ENCODE assay signal across 1 cellular context in genomic region chr1:32695098-32695904, GRCh38.
TF ChIP-seq lines count a peak whose summit lies in the region.

No MANE protein-coding gene starts in this region.

TF ChIP-seq in HepG2, 621 proteins besides CTCF, POLR2A, EP300 and RAD21 (continued from another document and continues in another):
- TF ChIP-seq, protein P1, sequence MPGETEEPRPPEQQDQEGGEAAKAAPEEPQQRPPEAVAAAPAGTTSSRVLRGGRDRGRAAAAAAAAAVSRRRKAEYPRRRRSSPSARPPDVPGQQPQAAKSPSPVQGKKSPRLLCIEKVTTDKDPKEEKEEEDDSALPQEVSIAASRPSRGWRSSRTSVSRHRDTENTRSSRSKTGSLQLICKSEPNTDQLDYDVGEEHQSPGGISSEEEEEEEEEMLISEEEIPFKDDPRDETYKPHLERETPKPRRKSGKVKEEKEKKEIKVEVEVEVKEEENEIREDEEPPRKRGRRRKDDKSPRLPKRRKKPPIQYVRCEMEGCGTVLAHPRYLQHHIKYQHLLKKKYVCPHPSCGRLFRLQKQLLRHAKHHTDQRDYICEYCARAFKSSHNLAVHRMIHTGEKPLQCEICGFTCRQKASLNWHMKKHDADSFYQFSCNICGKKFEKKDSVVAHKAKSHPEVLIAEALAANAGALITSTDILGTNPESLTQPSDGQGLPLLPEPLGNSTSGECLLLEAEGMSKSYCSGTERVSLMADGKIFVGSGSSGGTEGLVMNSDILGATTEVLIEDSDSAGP (CRISPR knock-in tag; IDR thresholded peaks at IDR 0.05; ENCODE audit: borderline replicate concordance), result 0 out of 2 replicates have a peak, but pooled peaks have one; percentile 60
- no peak for TF ChIP-seq ZBTB43 (CRISPR knock-in tag; conservative IDR thresholded peaks at IDR 0.05)
- TF ChIP-seq, protein P2, sequence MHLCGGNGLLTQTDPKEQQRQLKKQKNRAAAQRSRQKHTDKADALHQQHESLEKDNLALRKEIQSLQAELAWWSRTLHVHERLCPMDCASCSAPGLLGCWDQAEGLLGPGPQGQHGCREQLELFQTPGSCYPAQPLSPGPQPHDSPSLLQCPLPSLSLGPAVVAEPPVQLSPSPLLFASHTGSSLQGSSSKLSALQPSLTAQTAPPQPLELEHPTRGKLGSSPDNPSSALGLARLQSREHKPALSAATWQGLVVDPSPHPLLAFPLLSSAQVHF (CRISPR knock-in tag; IDR thresholded peaks at IDR 0.05), result no peak
- TF ChIP-seq TGIF2 (CRISPR knock-in tag; IDR thresholded peaks at IDR 0.05), result peak; percentile 20; the same call in 1 of the 2 replicates
- peak; percentile 59; the same call in 1 of the 2 replicates for TF ChIP-seq ZFP90 (CRISPR knock-in tag; IDR thresholded peaks at IDR 0.05; ENCODE audit: borderline replicate concordance)
- TF ChIP-seq MEF2D (CRISPR knock-in tag; IDR thresholded peaks at IDR 0.05), result no peak
- peak; percentile 47 for TF ChIP-seq ARID5B (CRISPR knock-in tag; IDR thresholded peaks at IDR 0.05)
- no peak for TF ChIP-seq AFF4 (CRISPR knock-in tag; IDR thresholded peaks at IDR 0.05)
- TF ChIP-seq TAF1 (CRISPR knock-in tag; IDR thresholded peaks at IDR 0.05), result peak; percentile 73
- TF ChIP-seq NCOA5 (CRISPR knock-in tag; IDR thresholded peaks at IDR 0.05), result no peak
- peak; percentile 45; the same call in 1 of the 2 replicates for TF ChIP-seq ZNF292 (CRISPR knock-in tag; IDR thresholded peaks at IDR 0.05; ENCODE audit: borderline replicate concordance, low read depth)
- TF ChIP-seq ZNF12 (CRISPR knock-in tag; IDR thresholded peaks at IDR 0.05), result no peak
- peak; percentile 69; the same call in 1 of the 2 replicates for TF ChIP-seq ZNF317 (CRISPR knock-in tag; IDR thresholded peaks at IDR 0.05)
- peak; percentile 42; the same call in 1 of the 2 replicates for TF ChIP-seq NRL (CRISPR knock-in tag; IDR thresholded peaks at IDR 0.05; ENCODE audit: borderline replicate concordance)
- TF ChIP-seq ZNF33B (CRISPR knock-in tag; IDR thresholded peaks at IDR 0.05), result 0 out of 2 replicates have a peak, but pooled peaks have one; percentile 64
- no peak for TF ChIP-seq ZNF674 (CRISPR knock-in tag; IDR thresholded peaks at IDR 0.05; ENCODE audit: low read depth)
- 0 out of 2 replicates have a peak, but pooled peaks have one; percentile 6 for TF ChIP-seq NFKBIZ (CRISPR knock-in tag; IDR thresholded peaks at IDR 0.05)
- TF ChIP-seq, protein P3, sequence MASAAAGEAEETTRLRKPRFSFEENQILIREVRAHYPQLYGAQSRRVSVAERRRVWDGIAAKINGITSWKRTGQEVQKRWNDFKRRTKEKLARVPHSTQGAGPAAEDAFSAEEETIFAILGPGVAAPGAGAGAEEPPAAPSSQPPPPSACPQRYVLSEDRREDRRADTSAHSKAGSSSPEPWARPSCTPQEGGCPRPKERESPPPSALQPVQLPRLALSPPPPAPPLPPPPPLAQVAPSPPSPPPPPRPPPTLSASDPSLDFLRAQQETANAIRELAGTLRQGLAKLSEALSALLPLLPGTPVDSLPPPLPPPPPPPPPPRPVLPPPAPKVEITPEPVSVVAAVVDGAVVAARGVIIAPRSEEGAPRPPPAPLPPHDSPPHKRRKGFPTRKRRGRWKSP (CRISPR knock-in tag; IDR thresholded peaks at IDR 0.05), result 0 out of 2 replicates have a peak, but pooled peaks have one; percentile 27
- no peak for TF ChIP-seq EED (CRISPR knock-in tag; IDR thresholded peaks at IDR 0.05)
- TF ChIP-seq NFAT5 (CRISPR knock-in tag; IDR thresholded peaks at IDR 0.05), result no peak; the same call in 1 of the 2 replicates
- TF ChIP-seq MEIS2 (CRISPR knock-in tag; IDR thresholded peaks at IDR 0.05), result 0 out of 2 replicates have a peak, but pooled peaks have one; percentile 13
- no peak for TF ChIP-seq ZNF720 (CRISPR knock-in tag; IDR thresholded peaks at IDR 0.05)
- peak; percentile 95 for TF ChIP-seq ZFX (CRISPR knock-in tag; IDR thresholded peaks at IDR 0.05; ENCODE audit: low read depth)
- no peak for TF ChIP-seq ZNF558 (CRISPR knock-in tag; IDR thresholded peaks at IDR 0.05; ENCODE audit: borderline replicate concordance)
- 0 out of 2 replicates have a peak, but pooled peaks have one; percentile 19 for TF ChIP-seq MYC (CRISPR knock-in tag; IDR thresholded peaks at IDR 0.05; ENCODE audit: borderline replicate concordance)
- TF ChIP-seq, protein P4, sequence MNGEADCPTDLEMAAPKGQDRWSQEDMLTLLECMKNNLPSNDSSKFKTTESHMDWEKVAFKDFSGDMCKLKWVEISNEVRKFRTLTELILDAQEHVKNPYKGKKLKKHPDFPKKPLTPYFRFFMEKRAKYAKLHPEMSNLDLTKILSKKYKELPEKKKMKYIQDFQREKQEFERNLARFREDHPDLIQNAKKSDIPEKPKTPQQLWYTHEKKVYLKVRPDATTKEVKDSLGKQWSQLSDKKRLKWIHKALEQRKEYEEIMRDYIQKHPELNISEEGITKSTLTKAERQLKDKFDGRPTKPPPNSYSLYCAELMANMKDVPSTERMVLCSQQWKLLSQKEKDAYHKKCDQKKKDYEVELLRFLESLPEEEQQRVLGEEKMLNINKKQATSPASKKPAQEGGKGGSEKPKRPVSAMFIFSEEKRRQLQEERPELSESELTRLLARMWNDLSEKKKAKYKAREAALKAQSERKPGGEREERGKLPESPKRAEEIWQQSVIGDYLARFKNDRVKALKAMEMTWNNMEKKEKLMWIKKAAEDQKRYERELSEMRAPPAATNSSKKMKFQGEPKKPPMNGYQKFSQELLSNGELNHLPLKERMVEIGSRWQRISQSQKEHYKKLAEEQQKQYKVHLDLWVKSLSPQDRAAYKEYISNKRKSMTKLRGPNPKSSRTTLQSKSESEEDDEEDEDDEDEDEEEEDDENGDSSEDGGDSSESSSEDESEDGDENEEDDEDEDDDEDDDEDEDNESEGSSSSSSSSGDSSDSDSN (CRISPR knock-in tag; IDR thresholded peaks at IDR 0.05), result peak; percentile 69
- no peak for TF ChIP-seq FOXP1 (IDR thresholded peaks at IDR 0.05)
- TF ChIP-seq FOXP1 (CRISPR knock-in tag; IDR thresholded peaks at IDR 0.05), result no peak
- TF ChIP-seq, protein P5, sequence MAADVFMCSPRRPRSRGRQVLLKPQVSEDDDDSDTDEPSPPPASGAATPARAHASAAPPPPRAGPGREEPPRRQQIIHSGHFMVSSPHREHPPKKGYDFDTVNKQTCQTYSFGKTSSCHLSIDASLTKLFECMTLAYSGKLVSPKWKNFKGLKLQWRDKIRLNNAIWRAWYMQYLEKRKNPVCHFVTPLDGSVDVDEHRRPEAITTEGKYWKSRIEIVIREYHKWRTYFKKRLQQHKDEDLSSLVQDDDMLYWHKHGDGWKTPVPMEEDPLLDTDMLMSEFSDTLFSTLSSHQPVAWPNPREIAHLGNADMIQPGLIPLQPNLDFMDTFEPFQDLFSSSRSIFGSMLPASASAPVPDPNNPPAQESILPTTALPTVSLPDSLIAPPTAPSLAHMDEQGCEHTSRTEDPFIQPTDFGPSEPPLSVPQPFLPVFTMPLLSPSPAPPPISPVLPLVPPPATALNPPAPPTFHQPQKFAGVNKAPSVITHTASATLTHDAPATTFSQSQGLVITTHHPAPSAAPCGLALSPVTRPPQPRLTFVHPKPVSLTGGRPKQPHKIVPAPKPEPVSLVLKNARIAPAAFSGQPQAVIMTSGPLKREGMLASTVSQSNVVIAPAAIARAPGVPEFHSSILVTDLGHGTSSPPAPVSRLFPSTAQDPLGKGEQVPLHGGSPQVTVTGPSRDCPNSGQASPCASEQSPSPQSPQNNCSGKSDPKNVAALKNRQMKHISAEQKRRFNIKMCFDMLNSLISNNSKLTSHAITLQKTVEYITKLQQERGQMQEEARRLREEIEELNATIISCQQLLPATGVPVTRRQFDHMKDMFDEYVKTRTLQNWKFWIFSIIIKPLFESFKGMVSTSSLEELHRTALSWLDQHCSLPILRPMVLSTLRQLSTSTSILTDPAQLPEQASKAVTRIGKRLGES (CRISPR knock-in tag; IDR thresholded peaks at IDR 0.05; ENCODE audit: borderline replicate concordance), result no peak
- no peak for TF ChIP-seq SIN3A (IDR thresholded peaks at IDR 0.05; ENCODE audit: borderline replicate concordance, low read depth, low read length)
- TF ChIP-seq SOX6 (IDR thresholded peaks at IDR 0.05), result no peak
- TF ChIP-seq SOX6 (CRISPR knock-in tag; IDR thresholded peaks at IDR 0.05), result peak; percentile 68
